Comparison of ENCODE assay signal across 8 cellular contexts in genomic region chr4:107989162-107989536, GRCh38. TPM values are rescaled to one million over a fixed set of nuclear protein-coding genes. Genes with fewer than 3 reads are reported as not detected.
DNase-seq lines count a peak whose midpoint lies in the region; ATAC-seq and TF ChIP-seq lines count a peak whose summit lies in the region.

No MANE protein-coding gene starts in this region.

- H3K4me3 ChIP-seq in A673 (ENCODE audit: low read depth, low read length, poor library complexity, severe bottlenecking), result peak overlapping the region; percentile 77

- intact Hi-C loops in A673 (cut with micrococcal nuclease; ENCODE audit: unreplicated experiment), result no loop called here
- intact Hi-C loops in activated T-helper 1 cell treated with anti-CD3 and anti-CD28 coated beads, Interleukin-12 subunit alpha, Interleukin-12 subunit beta, Interleukin-2, Interleukin-4 antibody, amounts not matched to agents 30 ng/mL and 10 ng/mL and 1 ng/mL, durations not matched to agents 14 hours and 24 hours and 36 hours (cut with micrococcal nuclease), result loop anchor here (1.0 to 5.0 kb wide), 6 partner anchors 42 to 661 kb away; partner anchors contain the start of genes CYP2U1, OSTC, PAPSS1 and RPL34

- BruUV-seq in A673 (replicated peaks; lab: Mats Ljungman, UMichigan), result no TSS peak

- POLR2A ChIA-PET in A673 (lab: Charles Lee; ENCODE audit: low non-redundant PET), result no interaction called here

- no peaks in the 10 kb centered on the region for H3K27me3 Mint-ChIP-seq in activated T-helper 1 cell treated with anti-CD3 and anti-CD28 coated beads, Interleukin-12 subunit alpha, Interleukin-12 subunit beta, Interleukin-2, Interleukin-4 antibody, amounts not matched to agents 30 ng/mL and 10 ng/mL and 1 ng/mL, durations not matched to agents 14 hours and 24 hours and 36 hours (ENCODE audit: insufficient read depth)
- peaks cover 0 to 4% (median 0%) of the 10 kb centered on the region in 3 donors for H3K27me3 Mint-ChIP-seq in immature natural killer cell (ENCODE audit: low read depth in 3 of 3)

- H3K4me3 Mint-ChIP-seq in activated T-helper 1 cell treated with anti-CD3 and anti-CD28 coated beads, Interleukin-12 subunit alpha, Interleukin-12 subunit beta, Interleukin-2, Interleukin-4 antibody, amounts not matched to agents 30 ng/mL and 10 ng/mL and 1 ng/mL, durations not matched to agents 14 hours and 24 hours and 36 hours, result peak overlapping the region; percentile 97
- peak overlapping the region; percentile 91 to 95 (median 93) for H3K4me3 Mint-ChIP-seq in immature natural killer cell

- peaks cover 51% of the 10 kb centered on the region for H3K4me1 Mint-ChIP-seq in activated T-helper 1 cell treated with anti-CD3 and anti-CD28 coated beads, Interleukin-12 subunit alpha, Interleukin-12 subunit beta, Interleukin-2, Interleukin-4 antibody, amounts not matched to agents 30 ng/mL and 10 ng/mL and 1 ng/mL, durations not matched to agents 14 hours and 24 hours and 36 hours (ENCODE audit: low read depth)
- peaks cover 25 to 40% of the 10 kb centered on the region in 2 donors for H3K4me1 Mint-ChIP-seq in immature natural killer cell

- TF ChIP-seq CTCF in A673 (conservative IDR thresholded peaks at IDR 0.05; ENCODE audit: low read depth, low read length), result no peak

- DNase-seq in A673 (ENCODE audit: low spot score) (no peak), immature natural killer cell (no peak), substantia nigra (lab: John Stamatoyannopoulos, UW) (no peak), glomerular visceral epithelial cell (ENCODE audit: extremely low spot score) (no peak), H4 (ENCODE audit: low spot score) (no peak)
- DNase-seq in activated T-helper 1 cell treated with anti-CD3 and anti-CD28 coated beads, Interleukin-12 subunit alpha, Interleukin-12 subunit beta, Interleukin-2, Interleukin-4 antibody, amounts not matched to agents 30 ng/mL and 10 ng/mL and 1 ng/mL, durations not matched to agents 14 hours and 24 hours and 36 hours (ENCODE audit: low spot score), result no peak
- no peak for DNase-seq in effector CD8-positive, alpha-beta T cell (lab: John Stamatoyannopoulos, UW)

- CTCF ChIA-PET in A673 (lab: Charles Lee), result no interaction called here

- no peaks in the 10 kb centered on the region for H3K36me3 ChIP-seq in A673 (ENCODE audit: insufficient read depth, low read length, poor library complexity, severe bottlenecking)

- H3K27me3 ChIP-seq in A673 (replicated peaks; ENCODE audit: insufficient read depth, low read depth, low read length, poor library complexity), result no peaks in the 10 kb centered on the region

- peak; percentile 14 for ATAC-seq in GM21723 (IDR thresholded peaks at IDR 0.05; ENCODE audit: unreplicated experiment)

- H3K9me3 ChIP-seq in A673 (ENCODE audit: low read depth, low read length, poor library complexity, severe bottlenecking), result no peaks in the 10 kb centered on the region

- peaks cover 7% of the 10 kb centered on the region for H3K36me3 Mint-ChIP-seq in activated T-helper 1 cell treated with anti-CD3 and anti-CD28 coated beads, Interleukin-12 subunit alpha, Interleukin-12 subunit beta, Interleukin-2, Interleukin-4 antibody, amounts not matched to agents 30 ng/mL and 10 ng/mL and 1 ng/mL, durations not matched to agents 14 hours and 24 hours and 36 hours (ENCODE audit: low read depth)
- H3K36me3 Mint-ChIP-seq in immature natural killer cell, result no peaks in the 10 kb centered on the region

- H3K27ac ChIP-seq in A673 (ENCODE audit: low read depth, low read length, poor library complexity, severe bottlenecking), result peak overlapping the region; percentile 92
- H3K27ac ChIP-seq in substantia nigra (ENCODE audit: low read depth, low read length, poor library complexity, severe bottlenecking), result peak overlapping the region; percentile 69

- no peaks in the 10 kb centered on the region for H3K9me3 Mint-ChIP-seq in activated T-helper 1 cell treated with anti-CD3 and anti-CD28 coated beads, Interleukin-12 subunit alpha, Interleukin-12 subunit beta, Interleukin-2, Interleukin-4 antibody, amounts not matched to agents 30 ng/mL and 10 ng/mL and 1 ng/mL, durations not matched to agents 14 hours and 24 hours and 36 hours
- no peaks in the 10 kb centered on the region for H3K9me3 Mint-ChIP-seq in immature natural killer cell

- peak overlapping the region; percentile 90 for H3K27ac Mint-ChIP-seq in activated T-helper 1 cell treated with anti-CD3 and anti-CD28 coated beads, Interleukin-12 subunit alpha, Interleukin-12 subunit beta, Interleukin-2, Interleukin-4 antibody, amounts not matched to agents 30 ng/mL and 10 ng/mL and 1 ng/mL, durations not matched to agents 14 hours and 24 hours and 36 hours
- H3K27ac Mint-ChIP-seq in immature natural killer cell, result peak overlapping the region; percentile 91 to 96 (median 94)

- H3K4me1 ChIP-seq in A673 (ENCODE audit: insufficient read depth, low read length, poor library complexity, severe bottlenecking), result peaks cover 29% of the 10 kb centered on the region

RNA-seq across cellular contexts. Expression of gene HADH, which starts 0.5 kb away (rescaled TPM):
- total RNA-seq in A673 (2021), result 69.5 and 70.6 TPM in 2 replicates
- total RNA-seq in activated T-helper 1 cell treated with anti-CD3 and anti-CD28 coated beads, Interleukin-12 subunit alpha, Interleukin-12 subunit beta, Interleukin-2, Interleukin-4 antibody, amounts not matched to agents 30 ng/mL and 10 ng/mL and 1 ng/mL, durations not matched to agents 14 hours and 24 hours and 36 hours, result 33.9 and 36.8 TPM in 2 replicates
- polyA plus RNA-seq in immature natural killer cell, result 10 to 100 TPM; 33.0 to 42.8 (median 38.1) TPM
- 12.4 and 15.1 TPM in 2 replicates for total RNA-seq in H4 (2014; rRNA removed; shearing (Covaris generic))

RNA-seq across cellular contexts. Expression of gene CYP2U1, which starts 57.8 kb away (rescaled TPM):
- total RNA-seq in A673 (2021), result 0.82 and 1.5 TPM in 2 replicates
- total RNA-seq in activated T-helper 1 cell treated with anti-CD3 and anti-CD28 coated beads, Interleukin-12 subunit alpha, Interleukin-12 subunit beta, Interleukin-2, Interleukin-4 antibody, amounts not matched to agents 30 ng/mL and 10 ng/mL and 1 ng/mL, durations not matched to agents 14 hours and 24 hours and 36 hours, result 1.1 and 1.5 TPM in 2 replicates
- polyA plus RNA-seq in immature natural killer cell, result 1 to 10 TPM; 4.0 to 4.9 (median 4.9) TPM
- 8.5 and 10.8 TPM in 2 replicates for total RNA-seq in H4 (2014; rRNA removed; shearing (Covaris generic))
